ENCODE assay signal across 8 cellular contexts in genomic region chr6:33271608-33272357, GRCh38. TPM values are rescaled to one million over a fixed set of nuclear protein-coding genes. Genes with fewer than 3 reads are reported as not detected.
DNase-seq lines count a peak whose midpoint lies in the region; ATAC-seq and TF ChIP-seq lines count a peak whose summit lies in the region.

Gene RPS18 (plus strand): TSS chr6:33272075. CDS start chr6:33272120, 45 bp downstream.
Gene VPS52 (minus strand): TSS chr6:33271876. CDS start chr6:33271675, 201 bp downstream.

- ATAC-seq in HG03460 (IDR thresholded peaks at IDR 0.05; ENCODE audit: unreplicated experiment) (peak; percentile 77), left colon (peak; percentile 84)

- H3K27me3 ChIP-seq in BE2C (no peaks in the 10 kb centered on the region), colonic mucosa (no peaks in the 10 kb centered on the region)

- H3K27ac ChIP-seq in colonic mucosa: peak within 1 kb of the TSS; percentile 84

- peak; percentile 94 for DNase-seq in BE2C
- peak; percentile 71 for DNase-seq in GM19240 (ENCODE audit: insufficient read length, low spot score)
- DNase-seq in NCI-H526 (lab: John Stamatoyannopoulos, UW): peak; percentile 96 to 98
- DNase-seq in activated CD4-positive, alpha-beta T cell treated with anti-CD3 and anti-CD28 coated beads for 48 hours: peak; percentile 93
- DNase-seq in colonic mucosa: peak; percentile 95
- peak; percentile 91 to 96 for DNase-seq in left colon
- DNase-seq in stimulated activated CD4-positive, alpha-beta T cell treated with anti-CD3 and anti-CD28 coated beads, Interleukin-1b, Interleukin-23, amount 100 ng/mL, for 48 hours: peak; percentile 93

- peak within 1 kb of the TSS; percentile 92 for H3K4me3 ChIP-seq in BE2C (ENCODE audit: low read depth, low read length)
- peak within 1 kb of the TSS; percentile 90 for H3K4me3 ChIP-seq in colonic mucosa

- H3K36me3 ChIP-seq in BE2C (peaks cover 61% of the 10 kb centered on the region), colonic mucosa (peaks cover 11% of the 10 kb centered on the region)

- H3K4me1 ChIP-seq in BE2C: no peaks in the 10 kb centered on the region
- peaks cover 43% of the 10 kb centered on the region for H3K4me1 ChIP-seq in colonic mucosa

- H3K9me3 ChIP-seq in BE2C: no peaks in the 10 kb centered on the region
- no peaks in the 10 kb centered on the region for H3K9me3 ChIP-seq in colonic mucosa

- TF ChIP-seq CTCF in BE2C (IDR thresholded peaks at IDR 0.05; ENCODE audit: low read depth, low read length) (no peak), colonic mucosa (IDR thresholded peaks at IDR 0.05) (no peak)

- intact Hi-C loops in colonic mucosa (cut with DNase I): no loop called here
- intact Hi-C loops in left colon (cut with DNase I, micrococcal nuclease): no loop called here

- peak within 1 kb of the TSS; percentile 95 to 97 for H3K9ac ChIP-seq in colonic mucosa (ENCODE audit: low read depth in 2 of 2, low read length in 2 of 2)

RNA-seq across cellular contexts. Expression of gene RPS18, which starts in this region (rescaled TPM):
- polyA plus RNA-seq in BE2C (2012; ENCODE audit: insufficient read depth, insufficient read length, low read depth): 2,424 TPM
- total RNA-seq in colonic mucosa: 1,000 to 10,000 TPM; 1,996 to 2,041 TPM
- total RNA-seq in left colon: 1,000 to 10,000 TPM; 1,882 to 2,045 TPM

RNA-seq across cellular contexts. Expression of gene VPS52, which starts in this region (rescaled TPM):
- polyA plus RNA-seq in BE2C (2012; ENCODE audit: insufficient read depth, insufficient read length, low read depth): 64.9 TPM
- total RNA-seq in colonic mucosa: 10 to 100 TPM; 48.4 to 73.2 TPM
- 10 to 100 TPM; 60.2 to 68.4 TPM for total RNA-seq in left colon

Comparison
In these comparisons a context has a peak if more than half of its experiments do, and no peak if none do; other contexts are left out.
1. Peak in every context shown above with its lines: DNase-seq, ATAC-seq, H3K4me3 ChIP-seq and H3K27ac ChIP-seq.